Comparison of ENCODE assay signal across 20 cellular contexts in genomic region chr17:1871743-1872142, GRCh38. TPM values are rescaled to one million over a fixed set of nuclear protein-coding genes. Genes with fewer than 3 reads are reported as not detected.
DNase-seq lines count a peak whose midpoint lies in the region; ATAC-seq lines count a peak whose summit lies in the region.
"Had no signal": no experiment of that assay in that cellular context is flagged by ENCODE, and none has a peak within 500 bp of the region (broad histone marks: within the 10 kb centered on the region; RNA-seq: fewer than 3 reads in every experiment).

No MANE protein-coding gene starts in this region.

- peak overlapping the region; percentile 91 for H3K27ac Mint-ChIP-seq in activated CD4-positive, alpha-beta T cell treated with anti-CD3 and anti-CD28 coated beads, Interleukin-2, amount 10 ng/mL, durations not matched to agents 7 days and 5 days
- peak overlapping the region; percentile 94 for H3K27ac Mint-ChIP-seq in T-helper 1 cell treated with Interleukin-12 subunit alpha and Interleukin-12 subunit beta and Interleukin-4 antibody, amounts not matched to agents 30 μg/mL and 1 μg/mL, for 36 hours
- peak overlapping the region; percentile 76 for H3K27ac Mint-ChIP-seq in activated naive CD8-positive, alpha-beta T cell
- peak overlapping the region; percentile 69 for H3K27ac Mint-ChIP-seq in stimulated activated effector memory CD8-positive, alpha-beta T cell treated with anti-CD3 and anti-CD28 coated beads, Interleukin-12 subunit alpha, Interleukin-12 subunit beta, amount 100 ng/mL, for 72 hours
- H3K27ac Mint-ChIP-seq: naive B cell, progenitor cell of endocrine pancreas had no signal

- peaks cover 67% of the 10 kb centered on the region for H3K36me3 Mint-ChIP-seq in activated CD4-positive, alpha-beta T cell treated with anti-CD3 and anti-CD28 coated beads, Interleukin-2, amount 10 ng/mL, durations not matched to agents 7 days and 5 days (ENCODE audit: low read depth)
- peaks cover 49% of the 10 kb centered on the region for H3K36me3 Mint-ChIP-seq in T-helper 1 cell treated with Interleukin-12 subunit alpha and Interleukin-12 subunit beta and Interleukin-4 antibody, amounts not matched to agents 30 μg/mL and 1 μg/mL, for 36 hours (ENCODE audit: low read depth)
- H3K36me3 Mint-ChIP-seq in activated naive CD8-positive, alpha-beta T cell = peaks cover 24% of the 10 kb centered on the region
- H3K36me3 Mint-ChIP-seq in stimulated activated effector memory CD8-positive, alpha-beta T cell treated with anti-CD3 and anti-CD28 coated beads, Interleukin-12 subunit alpha, Interleukin-12 subunit beta, amount 100 ng/mL, for 72 hours = peaks cover 76% of the 10 kb centered on the region
- H3K36me3 Mint-ChIP-seq: IgD-negative memory B cell had no signal

- POLR2A ChIA-PET in activated CD4-positive, alpha-beta T cell treated with anti-CD3 and anti-CD28 coated beads, Interleukin-2, amount 10 ng/mL, durations not matched to agents 7 days and 5 days (lab: Charles Lee) = no interaction called here

- no peaks in the 10 kb centered on the region for H3K9me3 Mint-ChIP-seq in activated CD4-positive, alpha-beta T cell treated with anti-CD3 and anti-CD28 coated beads, Interleukin-2, amount 10 ng/mL, durations not matched to agents 7 days and 5 days
- no peaks in the 10 kb centered on the region for H3K9me3 Mint-ChIP-seq in T-helper 1 cell treated with Interleukin-12 subunit alpha and Interleukin-12 subunit beta and Interleukin-4 antibody, amounts not matched to agents 30 μg/mL and 1 μg/mL, for 36 hours
- no peaks in the 10 kb centered on the region for H3K9me3 Mint-ChIP-seq in activated naive CD8-positive, alpha-beta T cell (ENCODE audit: low read depth)
- no peaks in the 10 kb centered on the region for H3K9me3 Mint-ChIP-seq in stimulated activated effector memory CD8-positive, alpha-beta T cell treated with anti-CD3 and anti-CD28 coated beads, Interleukin-12 subunit alpha, Interleukin-12 subunit beta, amount 100 ng/mL, for 72 hours
- H3K9me3 Mint-ChIP-seq: IgD-negative memory B cell, naive B cell had no signal

- peaks cover 74% of the 10 kb centered on the region for H3K4me1 Mint-ChIP-seq in activated CD4-positive, alpha-beta T cell treated with anti-CD3 and anti-CD28 coated beads, Interleukin-2, amount 10 ng/mL, durations not matched to agents 7 days and 5 days
- H3K4me1 Mint-ChIP-seq in T-helper 1 cell treated with Interleukin-12 subunit alpha and Interleukin-12 subunit beta and Interleukin-4 antibody, amounts not matched to agents 30 μg/mL and 1 μg/mL, for 36 hours (ENCODE audit: low read depth) = peaks cover 65% of the 10 kb centered on the region
- peaks cover 56% of the 10 kb centered on the region for H3K4me1 Mint-ChIP-seq in activated naive CD8-positive, alpha-beta T cell (ENCODE audit: low read depth)
- H3K4me1 Mint-ChIP-seq in stimulated activated effector memory CD8-positive, alpha-beta T cell treated with anti-CD3 and anti-CD28 coated beads, Interleukin-12 subunit alpha, Interleukin-12 subunit beta, amount 100 ng/mL, for 72 hours = peaks cover 39% of the 10 kb centered on the region
- H3K4me1 Mint-ChIP-seq: naive B cell had no signal

- intact Hi-C loops in posterior vena cava (cut with DNase I) = no loop called here

- no peaks in the 10 kb centered on the region for H3K27me3 Mint-ChIP-seq in activated CD4-positive, alpha-beta T cell treated with anti-CD3 and anti-CD28 coated beads, Interleukin-2, amount 10 ng/mL, durations not matched to agents 7 days and 5 days
- H3K27me3 Mint-ChIP-seq in T-helper 1 cell treated with Interleukin-12 subunit alpha and Interleukin-12 subunit beta and Interleukin-4 antibody, amounts not matched to agents 30 μg/mL and 1 μg/mL, for 36 hours (ENCODE audit: low read depth) = no peaks in the 10 kb centered on the region
- H3K27me3 Mint-ChIP-seq in activated naive CD8-positive, alpha-beta T cell = no peaks in the 10 kb centered on the region
- H3K27me3 Mint-ChIP-seq: IgD-negative memory B cell, naive B cell, progenitor cell of endocrine pancreas had no signal

- CTCF ChIA-PET in activated CD4-positive, alpha-beta T cell treated with anti-CD3 and anti-CD28 coated beads, Interleukin-2, amount 10 ng/mL, durations not matched to agents 7 days and 5 days (lab: Charles Lee) = interaction anchor here (1.4 kb wide), 1 partner anchor 10 kb away, joined by 3 read pairs; no protein-coding TSS in a partner anchor

- peak overlapping the region; percentile 69 for H3K4me3 Mint-ChIP-seq in activated CD4-positive, alpha-beta T cell treated with anti-CD3 and anti-CD28 coated beads, Interleukin-2, amount 10 ng/mL, durations not matched to agents 7 days and 5 days
- peak overlapping the region; percentile 88 for H3K4me3 Mint-ChIP-seq in T-helper 1 cell treated with Interleukin-12 subunit alpha and Interleukin-12 subunit beta and Interleukin-4 antibody, amounts not matched to agents 30 μg/mL and 1 μg/mL, for 36 hours
- peak overlapping the region; percentile 70 for H3K4me3 Mint-ChIP-seq in activated naive CD8-positive, alpha-beta T cell
- peak overlapping the region; percentile 24 for H3K4me3 Mint-ChIP-seq in stimulated activated effector memory CD8-positive, alpha-beta T cell treated with anti-CD3 and anti-CD28 coated beads, Interleukin-12 subunit alpha, Interleukin-12 subunit beta, amount 100 ng/mL, for 72 hours
- H3K4me3 Mint-ChIP-seq: IgD-negative memory B cell, naive B cell had no signal

- peak; percentile 67 for DNase-seq in activated CD4-positive, alpha-beta T cell treated with anti-CD3 and anti-CD28 coated beads, Interleukin-2, amount 10 ng/mL, durations not matched to agents 7 days and 5 days
- DNase-seq in activated CD4-positive, alpha-beta T cell treated with anti-CD3 and anti-CD28 coated beads for 1 hour = no peak
- no peak for DNase-seq in stimulated activated effector memory CD8-positive, alpha-beta T cell treated with anti-CD3 and anti-CD28 coated beads, Interleukin-12 subunit alpha, Interleukin-12 subunit beta, amount 100 ng/mL, for 72 hours (ENCODE audit: low spot score in 2 of 2)
- DNase-seq in kidney tubule cell (ENCODE audit: low spot score) (no peak), posterior vena cava (ENCODE audit: low spot score) (no peak)
- DNase-seq: DMS53, heart left ventricle, lower lobe of right lung, MV-4-11, naive B cell, NCI-H187 treated with DMSO at 0.1 percent for 48 hours, NCI-H446, small intestine, testis, WERI-Rb-1 had no signal

- ATAC-seq in stimulated activated effector memory CD8-positive, alpha-beta T cell treated with anti-CD3 and anti-CD28 coated beads, Interleukin-12 subunit alpha, Interleukin-12 subunit beta, amount 100 ng/mL, for 72 hours = no peak
- no peak for ATAC-seq in GM21717 (IDR thresholded peaks at IDR 0.05; ENCODE audit: unreplicated experiment)
- ATAC-seq: heart left ventricle, lower lobe of right lung had no signal

RNA-seq across cellular contexts. Expression of gene RPA1, which starts 41.9 kb away (rescaled TPM):
- total RNA-seq in activated CD4-positive, alpha-beta T cell treated with anti-CD3 and anti-CD28 coated beads, Interleukin-2, amount 10 ng/mL, durations not matched to agents 7 days and 5 days = 100 to 1,000 TPM; 288 to 292 TPM
- 10 to 100 TPM; 77.3 to 86.2 TPM for total RNA-seq in posterior vena cava

RNA-seq across cellular contexts. Expression of gene SMYD4, which starts 42.0 kb away (rescaled TPM):
- 10 to 100 TPM; 37.3 to 38.1 TPM for total RNA-seq in activated CD4-positive, alpha-beta T cell treated with anti-CD3 and anti-CD28 coated beads, Interleukin-2, amount 10 ng/mL, durations not matched to agents 7 days and 5 days
- 10 to 100 TPM; 16.8 to 19.7 TPM for total RNA-seq in posterior vena cava

Comparison
In these comparisons a context has a peak if more than half of its experiments do, and no peak if none do; other contexts are left out.
1. H3K4me3 Mint-ChIP-seq: peak in every context shown above with its lines; median percentile 88 in T-helper 1 cell treated with Interleukin-12 subunit alpha and Interleukin-12 subunit beta and Interleukin-4 antibody, amounts not matched to agents 30 μg/mL and 1 μg/mL, for 36 hours; 70 in activated naive CD8-positive, alpha-beta T cell; 69 in activated CD4-positive, alpha-beta T cell treated with anti-CD3 and anti-CD28 coated beads, Interleukin-2, amount 10 ng/mL, durations not matched to agents 7 days and 5 days; 24 in stimulated activated effector memory CD8-positive, alpha-beta T cell treated with anti-CD3 and anti-CD28 coated beads, Interleukin-12 subunit alpha, Interleukin-12 subunit beta, amount 100 ng/mL, for 72 hours.